35 cellular contexts compared by ENCODE assay signal in the genomic region with DNA sequence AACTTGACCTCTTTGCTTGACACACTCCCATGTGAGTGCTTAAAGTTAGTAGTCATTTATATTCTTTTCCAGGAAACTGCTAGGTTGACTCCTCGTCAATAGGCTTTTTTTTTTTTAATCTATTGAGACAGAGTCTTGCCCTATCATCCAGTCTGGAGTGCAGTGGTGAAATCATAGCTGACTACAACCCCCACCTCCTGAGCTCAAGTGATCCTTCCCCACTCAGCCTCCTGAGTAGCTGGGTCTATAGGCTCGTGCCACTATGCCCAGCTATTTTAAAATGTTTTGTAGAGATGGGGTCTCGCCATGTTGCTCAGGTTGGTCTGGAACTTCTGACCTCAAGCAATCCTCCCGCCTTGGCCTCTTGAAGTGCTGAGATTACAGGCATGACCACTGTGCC. TPM values are rescaled to one million over a fixed set of nuclear protein-coding genes. Genes with fewer than 3 reads are reported as not detected.
"Had no signal": no experiment of that assay in that cellular context is flagged by ENCODE, and none has a peak within 500 bp of the region (broad histone marks: within the 10 kb centered on the region; RNA-seq: fewer than 3 reads in every experiment).

No MANE protein-coding gene starts in this region.

- H3K27me3 ChIP-seq: body of pancreas, brain microvascular endothelial cell had no signal

- H3K36me3 ChIP-seq: adrenal gland, brain microvascular endothelial cell, breast epithelium had no signal

- H3K4me3 ChIP-seq: adrenal gland, body of pancreas, breast epithelium had no signal

- ATAC-seq: activated CD8-positive, alpha-beta memory T cell treated with anti-CD3 and anti-CD28 coated beads, Interleukin-2, amount 10 ng/mL, durations not matched to agents 7 days and 5 days; activated CD8-positive, alpha-beta T cell treated with anti-CD3 and anti-CD28 coated beads, Interleukin-2, amount 10 ng/mL, durations not matched to agents 7 days and 5 days; body of pancreas had no signal

- H3K27ac Mint-ChIP-seq: activated B cell treated with CpG ODN at 0.5 μM for 24 hours; activated CD4-positive, alpha-beta memory T cell treated with anti-CD3 and anti-CD28 coated beads, Interleukin-2, amount 10 ng/mL, durations not matched to agents 7 days and 5 days; activated CD4-positive, alpha-beta T cell treated with anti-CD3 and anti-CD28 coated beads, Interleukin-2, amount 10 ng/mL, durations not matched to agents 24 days and 14 days; activated CD8-positive, alpha-beta memory T cell treated with anti-CD3 and anti-CD28 coated beads, Interleukin-2, amount 10 ng/mL, durations not matched to agents 7 days and 5 days; activated CD8-positive, alpha-beta T cell treated with anti-CD3 and anti-CD28 coated beads, Interleukin-2, amount 10 ng/mL, durations not matched to agents 7 days and 5 days; activated naive CD4-positive, alpha-beta T cell treated with anti-CD3 and anti-CD28 coated beads for 36 hours; activated naive CD4-positive, alpha-beta T cell treated with anti-CD3 and anti-CD28 coated beads, Interleukin-2, amount 50 U/mL, for 72 hours; activated naive CD8-positive, alpha-beta T cell treated with anti-CD3 and anti-CD28 coated beads for 36 hours; activated T-cell treated with anti-CD3 and anti-CD28 coated beads, Interleukin-2, amount 50 U/mL, for 24 hours; T-helper 1 cell treated with Interleukin-12 subunit alpha and Interleukin-12 subunit beta and Interleukin-4 antibody, amounts not matched to agents 30 μg/mL and 1 μg/mL, for 36 hours; T-helper 2 cell treated with Interferon-gamma antibody and Interleukin-4, amounts not matched to agents 5 μg/mL and 100 μg/mL, for 36 hours had no signal

- H3K4me1 ChIP-seq: adrenal gland, breast epithelium had no signal

- H3K9me3 ChIP-seq: adrenal gland, body of pancreas, breast epithelium had no signal

- H3K9me3 Mint-ChIP-seq: activated B cell treated with CpG ODN at 0.5 μM for 24 hours; activated CD4-positive, alpha-beta memory T cell treated with anti-CD3 and anti-CD28 coated beads, Interleukin-2, amount 10 ng/mL, durations not matched to agents 7 days and 5 days; activated CD4-positive, alpha-beta T cell treated with anti-CD3 and anti-CD28 coated beads, Interleukin-2, amount 10 ng/mL, durations not matched to agents 24 days and 14 days; activated naive CD4-positive, alpha-beta T cell treated with anti-CD3 and anti-CD28 coated beads for 36 hours; activated naive CD4-positive, alpha-beta T cell treated with anti-CD3 and anti-CD28 coated beads, Interleukin-2, amount 50 U/mL, for 72 hours; activated naive CD8-positive, alpha-beta T cell treated with anti-CD3 and anti-CD28 coated beads for 36 hours; activated T-cell treated with anti-CD3 and anti-CD28 coated beads, Interleukin-2, amount 50 U/mL, for 24 hours; T-helper 1 cell treated with Interleukin-12 subunit alpha and Interleukin-12 subunit beta and Interleukin-4 antibody, amounts not matched to agents 30 μg/mL and 1 μg/mL, for 36 hours; T-helper 2 cell treated with Interferon-gamma antibody and Interleukin-4, amounts not matched to agents 5 μg/mL and 100 μg/mL, for 36 hours had no signal

- DNase-seq: activated B cell treated with CpG ODN at 0.5 μM for 24 hours; activated CD4-positive, alpha-beta memory T cell treated with anti-CD3 and anti-CD28 coated beads, Interleukin-2, amount 10 ng/mL, durations not matched to agents 7 days and 5 days; activated CD4-positive, alpha-beta T cell treated with anti-CD3 and anti-CD28 coated beads for 4 hours; activated CD4-positive, alpha-beta T cell treated with anti-CD3 and anti-CD28 coated beads, Interleukin-2, amount 10 ng/mL, durations not matched to agents 24 days and 14 days; activated CD4-positive, alpha-beta T cell treated with anti-CD3 and anti-CD28 coated beads, Interleukin-2, amount 50 U/mL, for 48 hours; activated CD4-positive, CD25-positive, alpha-beta regulatory T cell treated with anti-CD3 and anti-CD28 coated beads, Interleukin-2, amount 50 U/mL, for 72 hours; activated CD8-positive, alpha-beta memory T cell treated with anti-CD3 and anti-CD28 coated beads for 24 hours; activated CD8-positive, alpha-beta memory T cell treated with anti-CD3 and anti-CD28 coated beads, Interleukin-2, amount 10 ng/mL, durations not matched to agents 7 days and 5 days; activated CD8-positive, alpha-beta memory T cell treated with anti-CD3 and anti-CD28 coated beads, Interleukin-2, amount 50 U/mL, for 48 hours; activated CD8-positive, alpha-beta T cell treated with anti-CD3 and anti-CD28 coated beads, Interleukin-2, amount 10 ng/mL, durations not matched to agents 7 days and 5 days; activated effector memory CD4-positive, alpha-beta T cell treated with anti-CD3 and anti-CD28 coated beads, Interleukin-2, amount 50 U/mL, for 16 hours; activated gamma-delta T cell treated with Interleukin-2 at 50 U/mL for 16 hours; activated naive CD4-positive, alpha-beta T cell; activated naive CD4-positive, alpha-beta T cell treated with anti-CD3 and anti-CD28 coated beads for 36 hours; activated naive CD4-positive, alpha-beta T cell treated with anti-CD3 and anti-CD28 coated beads, Interleukin-2, amount 50 U/mL, for 16 hours; activated naive CD8-positive, alpha-beta T cell treated with anti-CD3 and anti-CD28 coated beads for 36 hours; activated T-cell treated with anti-CD3 and anti-CD28 coated beads, Interleukin-2, amount 50 U/mL, for 24 hours; activated T-cell treated with anti-CD3 and anti-CD28 coated beads, Interleukin-2, amount 50 U/mL, for 48 hours; adrenal gland; amniotic stem cell; aorta; body of pancreas; brain microvascular endothelial cell; central memory CD4-positive, alpha-beta T cell; SW 1271; T-helper 1 cell; T-helper 2 cell; T-helper 9 cell had no signal

- H3K36me3 Mint-ChIP-seq: activated CD8-positive, alpha-beta memory T cell treated with anti-CD3 and anti-CD28 coated beads, Interleukin-2, amount 10 ng/mL, durations not matched to agents 7 days and 5 days; activated naive CD4-positive, alpha-beta T cell treated with anti-CD3 and anti-CD28 coated beads, Interleukin-2, amount 50 U/mL, for 72 hours; activated naive CD8-positive, alpha-beta T cell treated with anti-CD3 and anti-CD28 coated beads for 36 hours had no signal

- H3K27ac ChIP-seq: adrenal gland, body of pancreas, brain microvascular endothelial cell, breast epithelium, VCaP had no signal

- H3K4me3 Mint-ChIP-seq: activated B cell treated with CpG ODN at 0.5 μM for 24 hours; activated CD4-positive, alpha-beta memory T cell treated with anti-CD3 and anti-CD28 coated beads, Interleukin-2, amount 10 ng/mL, durations not matched to agents 7 days and 5 days; activated CD4-positive, alpha-beta T cell treated with anti-CD3 and anti-CD28 coated beads, Interleukin-2, amount 10 ng/mL, durations not matched to agents 24 days and 14 days; activated CD8-positive, alpha-beta memory T cell treated with anti-CD3 and anti-CD28 coated beads, Interleukin-2, amount 10 ng/mL, durations not matched to agents 7 days and 5 days; activated CD8-positive, alpha-beta T cell treated with anti-CD3 and anti-CD28 coated beads, Interleukin-2, amount 10 ng/mL, durations not matched to agents 7 days and 5 days; activated naive CD4-positive, alpha-beta T cell treated with anti-CD3 and anti-CD28 coated beads for 36 hours; activated naive CD8-positive, alpha-beta T cell treated with anti-CD3 and anti-CD28 coated beads for 36 hours; activated T-cell treated with anti-CD3 and anti-CD28 coated beads, Interleukin-2, amount 50 U/mL, for 24 hours; T-helper 1 cell treated with Interleukin-12 subunit alpha and Interleukin-12 subunit beta and Interleukin-4 antibody, amounts not matched to agents 30 μg/mL and 1 μg/mL, for 36 hours; T-helper 2 cell treated with Interferon-gamma antibody and Interleukin-4, amounts not matched to agents 5 μg/mL and 100 μg/mL, for 36 hours had no signal

- H3K4me1 Mint-ChIP-seq: activated B cell treated with CpG ODN at 0.5 μM for 24 hours; activated CD4-positive, alpha-beta memory T cell treated with anti-CD3 and anti-CD28 coated beads, Interleukin-2, amount 10 ng/mL, durations not matched to agents 7 days and 5 days had no signal

RNA-seq across cellular contexts. Expression of a gene that starts 34.9 kb away (rescaled TPM):
- total RNA-seq: activated B cell treated with CpG ODN at 0.5 μM for 24 hours; activated CD4-positive, alpha-beta memory T cell treated with anti-CD3 and anti-CD28 coated beads, Interleukin-2, amount 10 ng/mL, durations not matched to agents 7 days and 5 days; activated CD4-positive, alpha-beta T cell treated with anti-CD3 and anti-CD28 coated beads, Interleukin-2, amount 10 ng/mL, durations not matched to agents 24 days and 14 days; activated CD8-positive, alpha-beta T cell treated with anti-CD3 and anti-CD28 coated beads, Interleukin-2, amount 10 ng/mL, durations not matched to agents 7 days and 5 days; activated naive CD4-positive, alpha-beta T cell treated with anti-CD3 and anti-CD28 coated beads for 36 hours; activated naive CD4-positive, alpha-beta T cell treated with anti-CD3 and anti-CD28 coated beads, Interleukin-2, amount 50 U/mL, for 72 hours; activated naive CD8-positive, alpha-beta T cell treated with anti-CD3 and anti-CD28 coated beads for 36 hours; aorta; astrocyte; body of pancreas; breast epithelium; cardiac septum had no signal
- polyA plus RNA-seq: adrenal gland, aorta had no signal
